8 cellular contexts compared by ENCODE assay signal in genomic region chr6:1554881-1555569, GRCh38. TPM values are rescaled to one million over a fixed set of nuclear protein-coding genes. Genes with fewer than 3 reads are reported as not detected.
A peak's percentile ranks its signal among the peaks of the same experiment; 100 is the strongest.
DNase-seq lines count a peak whose midpoint lies in the region; ATAC-seq and TF ChIP-seq lines count a peak whose summit lies in the region.

No MANE protein-coding gene starts in this region.

- DNase-seq in D341Med (ENCODE audit: low spot score) (peak; percentile 100), dorsolateral prefrontal cortex (peak in 9 of 10 donors; percentile 47 to 86 (median 74)), right lobe of liver (peak; percentile 66 to 84 (median 79))
- DNase-seq in activated CD4-positive, alpha-beta T cell treated with anti-CD3 and anti-CD28 coated beads, Interleukin-2, amount 50 U/mL, for 48 hours, result peak; percentile 64 to 69
- peak; percentile 27 to 74 (median 67) for DNase-seq in stimulated activated CD4-positive, alpha-beta T cell treated with anti-CD3 and anti-CD28 coated beads, TNF-alpha, amount 100 ng/mL, for 24 hours (ENCODE audit: low read depth in 3 of 3)

- peaks cover 0 to 5% (median 0%) of the 10 kb centered on the region in 4 donors for H3K4me1 ChIP-seq in right lobe of liver

- TF ChIP-seq POLR2A in right lobe of liver (IDR thresholded peaks at IDR 0.05), result no peak

- WGBS in right lobe of liver (ENCODE audit: insufficient coverage, low coverage, low lambda C conversion rate, missing lambda C conversion rate), result 13% methylated on average over 24 of the region's 42 CpGs

- peaks cover 0 to 4% (median 0%) of the 10 kb centered on the region in 45 donors for H3K27me3 ChIP-seq in dorsolateral prefrontal cortex
- H3K27me3 ChIP-seq in right lobe of liver, result no peaks in the 10 kb centered on the region

- intact Hi-C loops in dorsolateral prefrontal cortex (cut with DNase I), result no loop called here
- intact Hi-C loops in right lobe of liver (cut with DNase I), result no loop called here

- peak; percentile 75 to 90 (median 83) for ATAC-seq in right lobe of liver
- ATAC-seq in GM21528 (IDR thresholded peaks at IDR 0.05; ENCODE audit: low FRiP score, unreplicated experiment), result no peak
- no peak for ATAC-seq in HG03521 (IDR thresholded peaks at IDR 0.05; ENCODE audit: unreplicated experiment)

- H3K4me3 ChIP-seq in dorsolateral prefrontal cortex, result peak overlapping the region; percentile 41 to 82 (median 66)
- peak overlapping the region; percentile 48 to 69 (median 58) for H3K4me3 ChIP-seq in right lobe of liver

- no peaks in the 10 kb centered on the region for H3K9me3 ChIP-seq in right lobe of liver

- H3K36me3 ChIP-seq in right lobe of liver, result no peaks in the 10 kb centered on the region

- peak overlapping the region in 55 of 59 donors; percentile 16 to 91 (median 76) for H3K27ac ChIP-seq in dorsolateral prefrontal cortex
- H3K27ac ChIP-seq in right lobe of liver, result peak overlapping the region in 2 of 3 donors; percentile 47 to 54

- TF ChIP-seq CTCF in LNCAP (IDR thresholded peaks at IDR 0.05) (peak; percentile 69), dorsolateral prefrontal cortex (IDR thresholded peaks at IDR 0.05 in 54 of 56, conservative IDR thresholded peaks at IDR 0.05 in 2 of 56; ENCODE audit: low read depth in 1 of 56, partially characterized antibody in 56 of 56) (peak; percentile 49 to 95 (median 82)), right lobe of liver (IDR thresholded peaks at IDR 0.05) (peak; percentile 51 to 92 (median 86))

RNA-seq across cellular contexts. Expression of gene FOXC1, which starts 54.7 kb away (rescaled TPM):
- total RNA-seq in dorsolateral prefrontal cortex (10 to 100 TPM in 23 of 120 experiments, 1 to 10 TPM in 97; 2.7 to 22.9 (median 6.6) TPM), right lobe of liver (under 1 TPM; 0.24 to 0.87 (median 0.50) TPM)

Comparison
In these comparisons a context has a peak if more than half of its experiments do, and no peak if none do; other contexts are left out.
1. ATAC-seq: peak in right lobe of liver (4 of 4); none in GM21528 (single experiment) and HG03521 (single experiment).
2. Peak in every context shown above with its lines, with median percentiles within 50 percentile points of each other: DNase-seq and CTCF ChIP-seq.